ENCODE assay signal across 1 cellular context in genomic region chr11:124586247-124586860, GRCh38.
TF ChIP-seq lines count a peak whose summit lies in the region.

No MANE protein-coding gene starts in this region.

TF ChIP-seq in WTC11, 78 proteins besides CTCF, POLR2A, EP300 and RAD21 (continued from another document):
- no peak for TF ChIP-seq ARID4B (CRISPR knock-in tag; IDR thresholded peaks at IDR 0.05; ENCODE audit: borderline replicate concordance)
- no peak for TF ChIP-seq USF2 (CRISPR knock-in tag; IDR thresholded peaks at IDR 0.05)
